1 cellular context compared by ENCODE assay signal in genomic region chr11:2563216-2564007, GRCh38.
TF ChIP-seq lines count a peak whose summit lies in the region.

No MANE protein-coding gene starts in this region.

TF ChIP-seq in HepG2, 621 proteins besides CTCF, POLR2A, EP300 and RAD21 (continued from another document and continues in another):
- peak; percentile 63 for TF ChIP-seq ZNF574 (CRISPR knock-in tag; IDR thresholded peaks at IDR 0.05)
- TF ChIP-seq CSRNP1 (CRISPR knock-in tag; IDR thresholded peaks at IDR 0.05) = no peak; the same call in 1 of the 2 replicates
- peak; percentile 59; the same call in 1 of the 2 replicates for TF ChIP-seq ARID3A (IDR thresholded peaks at IDR 0.05; ENCODE audit: low read depth, low read length)
- no peak for TF ChIP-seq MTF1 (CRISPR knock-in tag; IDR thresholded peaks at IDR 0.05)
- no peak for TF ChIP-seq ZFP82 (CRISPR knock-in tag; IDR thresholded peaks at IDR 0.05; ENCODE audit: borderline replicate concordance)
- no peak; the same call in 1 of the 2 replicates for TF ChIP-seq ZNF142 (CRISPR knock-in tag; IDR thresholded peaks at IDR 0.05)
- TF ChIP-seq ISX (CRISPR knock-in tag; conservative IDR thresholded peaks at IDR 0.05) = no peak
- TF ChIP-seq ZSCAN9 (CRISPR knock-in tag; IDR thresholded peaks at IDR 0.05; ENCODE audit: borderline replicate concordance) = peak; percentile 15
- peak; percentile 85 for TF ChIP-seq ESRRA (CRISPR knock-in tag; IDR thresholded peaks at IDR 0.05; ENCODE audit: low read depth)
- peak; percentile 49; the same call in 1 of the 2 replicates for TF ChIP-seq CREB3 (CRISPR knock-in tag; IDR thresholded peaks at IDR 0.05)
- TF ChIP-seq ZNF879 (CRISPR knock-in tag; IDR thresholded peaks at IDR 0.05) = no peak
- no peak for TF ChIP-seq STAT5B (CRISPR knock-in tag; IDR thresholded peaks at IDR 0.05)
- 0 out of 2 replicates have a peak, but pooled peaks have one; percentile 7 for TF ChIP-seq ZNF891 (CRISPR knock-in tag; IDR thresholded peaks at IDR 0.05)
- no peak for TF ChIP-seq ATAD3A (CRISPR knock-in tag; IDR thresholded peaks at IDR 0.05)
- no peak; the same call in 1 of the 2 replicates for TF ChIP-seq SKIL (CRISPR knock-in tag; IDR thresholded peaks at IDR 0.05; ENCODE audit: borderline replicate concordance)
- no peak for TF ChIP-seq MAFG (CRISPR knock-in tag; IDR thresholded peaks at IDR 0.05)
- TF ChIP-seq BHLHE40 (IDR thresholded peaks at IDR 0.05; ENCODE audit: low read length) = no peak
- TF ChIP-seq MIER3 (CRISPR knock-in tag; IDR thresholded peaks at IDR 0.05; ENCODE audit: borderline replicate concordance) = peak; percentile 59; the same call in 1 of the 2 replicates
- TF ChIP-seq RAD51 (IDR thresholded peaks at IDR 0.05; ENCODE audit: borderline replicate concordance) = no peak
- peak; percentile 93 for TF ChIP-seq ZNF614 (CRISPR knock-in tag; IDR thresholded peaks at IDR 0.05; ENCODE audit: borderline replicate concordance)
- no peak for TF ChIP-seq ZBTB8A (CRISPR knock-in tag; IDR thresholded peaks at IDR 0.05; ENCODE audit: borderline replicate concordance, low read depth)
- TF ChIP-seq REST (IDR thresholded peaks at IDR 0.05; ENCODE audit: borderline replicate concordance in 1 of 2, low read depth in 1 of 2, low read length in 2 of 2) = no peak
- no peak for TF ChIP-seq SP140L (CRISPR knock-in tag; IDR thresholded peaks at IDR 0.05; ENCODE audit: borderline replicate concordance)
- no peak for TF ChIP-seq PLSCR1 (CRISPR knock-in tag; IDR thresholded peaks at IDR 0.05; ENCODE audit: borderline replicate concordance)
- 0 out of 2 replicates have a peak, but pooled peaks have one; percentile 49 for TF ChIP-seq FUBP1 (CRISPR knock-in tag; IDR thresholded peaks at IDR 0.05; ENCODE audit: borderline replicate concordance)
- peak; percentile 24; the same call in 1 of the 2 replicates for TF ChIP-seq ZNF414 (CRISPR knock-in tag; IDR thresholded peaks at IDR 0.05)
- TF ChIP-seq PHF20 (CRISPR knock-in tag; IDR thresholded peaks at IDR 0.05) = no peak; the same call in 1 of the 2 replicates
